Comparison of ENCODE assay signal across 32 cellular contexts in genomic region chr19:38412961-38413360, GRCh38. TPM values are rescaled to one million over a fixed set of nuclear protein-coding genes. Genes with fewer than 3 reads are reported as not detected.
DNase-seq lines count a peak whose midpoint lies in the region; ATAC-seq and TF ChIP-seq lines count a peak whose summit lies in the region.
"Had no signal": no experiment of that assay in that cellular context is flagged by ENCODE, and none has a peak within 500 bp of the region (broad histone marks: within the 10 kb centered on the region; RNA-seq: fewer than 3 reads in every experiment).

No MANE protein-coding gene starts in this region.

- H3K4me3 Mint-ChIP-seq in immature natural killer cell = no peak overlapping the region
- H3K4me3 Mint-ChIP-seq: CD4-positive, alpha-beta T cell; IgD-negative memory B cell had no signal

- peaks cover 12 to 13% of the 10 kb centered on the region in 2 donors for H3K4me1 Mint-ChIP-seq in immature natural killer cell

- POLR2A ChIA-PET in HEK293 (lab: Yijun Ruan, JAX) = interaction anchor here (0.8 to 1.1 kb wide), 3 partner anchors 10 to 39 kb away, joined by 3 to 4 read pairs (median 3); partner anchors contain the start of genes FAM98C and PSMD8

- no peak for ATAC-seq in GM18511 (IDR thresholded peaks at IDR 0.05; ENCODE audit: unreplicated experiment)
- no peak for ATAC-seq in GM18517 (IDR thresholded peaks at IDR 0.05; ENCODE audit: unreplicated experiment)
- ATAC-seq: A549, GM12878, Panc1 had no signal

- H3K27me3 Mint-ChIP-seq in immature natural killer cell (ENCODE audit: low read depth in 3 of 3) = peaks cover 0 to 5% (median 0%) of the 10 kb centered on the region in 3 donors
- H3K27me3 Mint-ChIP-seq: CD4-positive, alpha-beta T cell; IgD-negative memory B cell had no signal

- peaks cover 6% of the 10 kb centered on the region for H3K4me1 ChIP-seq in HEK293 (ENCODE audit: control insufficient read depth, insufficient read depth, low read length)

- no peaks in the 10 kb centered on the region for H3K27me3 ChIP-seq in WERI-Rb-1 (ENCODE audit: insufficient read depth, low read depth, severe bottlenecking)
- H3K27me3 ChIP-seq: BLaER1 treated with 17β-estradiol and CSF1 and Interleukin-3, amounts not matched to agents 10 nM and 100 nM had no signal

- TF ChIP-seq CTCF in HEK293 (tag by site-specific recombination; IDR thresholded peaks at IDR 0.05) (no peak), WERI-Rb-1 (IDR thresholded peaks at IDR 0.05; ENCODE audit: low read depth, low read length) (no peak)

- H3K27ac ChIP-seq in HEK293 (ENCODE audit: extremely low read depth, low read depth, low read length) (no peak overlapping the region), WERI-Rb-1 (peak overlapping the region; percentile 97)
- H3K27ac ChIP-seq: A549; BLaER1 treated with 17β-estradiol and CSF1 and Interleukin-3, amounts not matched to agents 10 nM and 100 nM; RWPE1; SK-N-MC had no signal

- H3K9me3 ChIP-seq in HEK293 (ENCODE audit: control insufficient read depth, insufficient read depth, low read depth, low read length) = no peaks in the 10 kb centered on the region
- peaks cover 4% of the 10 kb centered on the region for H3K9me3 ChIP-seq in WERI-Rb-1 (ENCODE audit: severe bottlenecking)
- H3K9me3 ChIP-seq: A549; BLaER1 treated with 17β-estradiol and CSF1 and Interleukin-3, amounts not matched to agents 10 nM and 100 nM; HAP-1 had no signal

- DNase-seq in OCI-M2 (lab: John Stamatoyannopoulos, UW; ENCODE audit: unreplicated experiment) (peak; percentile 95), WERI-Rb-1 (peak; percentile 90), immature natural killer cell (no peak), NCI-H1417 treated with DMSO at 0.1 percent for 48 hours (lab: John Stamatoyannopoulos, UW) (no peak)
- DNase-seq: AML-193; CD4-positive, alpha-beta T cell; COR-L47; DMS79; EL; GDM1; GOT3; NCI-H1048; NCI-H1436; NCI-H187; NCI-H2081 treated with DMSO at 0.1 percent for 48 hours; NCI-H2171; NCI-H226; NCI-H510A treated with DMSO at 0.1 percent for 48 hours; NK-92 treated with Interleukin-12 subunit alpha and Interleukin-12 subunit beta, amount 100 ng/mL, for 24 hours; SHP77; SW 1271 had no signal

- H3K4me3 ChIP-seq in HEK293 (ENCODE audit: low read depth, low read length) = no peak overlapping the region
- no peak overlapping the region; the same call in 1 of the 2 replicates for H3K4me3 ChIP-seq in WERI-Rb-1 (ENCODE audit: low read depth, low read length)
- H3K4me3 ChIP-seq: A549; BLaER1 treated with 17β-estradiol and CSF1 and Interleukin-3, amounts not matched to agents 10 nM and 100 nM; GM12878; HAP-1; SK-N-MC had no signal

- no peaks in the 10 kb centered on the region for H3K36me3 Mint-ChIP-seq in immature natural killer cell

- no peaks in the 10 kb centered on the region for H3K9me3 Mint-ChIP-seq in immature natural killer cell
- H3K9me3 Mint-ChIP-seq: CD4-positive, alpha-beta T cell; IgD-negative memory B cell had no signal

- H3K27ac Mint-ChIP-seq in immature natural killer cell = no peak overlapping the region
- H3K27ac Mint-ChIP-seq: CD4-positive, alpha-beta T cell; IgD-negative memory B cell had no signal

- CTCF ChIA-PET in HEK293 (lab: Yijun Ruan, JAX) = interaction anchor here (1.0 to 3.0 kb wide), 2 partner anchors 9 to 77 kb away, joined by 3 to 32 read pairs; partner anchors contain the start of genes CATSPERG and FAM98C

- H3K36me3 ChIP-seq in HEK293 (ENCODE audit: control insufficient read depth in 2 of 2, insufficient read depth in 1 of 2, low read length in 2 of 2) (peaks cover 0 to 8% of the 10 kb centered on the region in 2 experiments; a peak in 1 of 3 replicates), WERI-Rb-1 (no peaks in the 10 kb centered on the region; the same call in 1 of the 2 replicates)
- H3K36me3 ChIP-seq: HAP-1 had no signal

TF ChIP-seq in HEK293, 187 proteins besides CTCF, POLR2A, EP300 and RAD21 (continues in another document):
- TF ChIP-seq, protein P1, sequence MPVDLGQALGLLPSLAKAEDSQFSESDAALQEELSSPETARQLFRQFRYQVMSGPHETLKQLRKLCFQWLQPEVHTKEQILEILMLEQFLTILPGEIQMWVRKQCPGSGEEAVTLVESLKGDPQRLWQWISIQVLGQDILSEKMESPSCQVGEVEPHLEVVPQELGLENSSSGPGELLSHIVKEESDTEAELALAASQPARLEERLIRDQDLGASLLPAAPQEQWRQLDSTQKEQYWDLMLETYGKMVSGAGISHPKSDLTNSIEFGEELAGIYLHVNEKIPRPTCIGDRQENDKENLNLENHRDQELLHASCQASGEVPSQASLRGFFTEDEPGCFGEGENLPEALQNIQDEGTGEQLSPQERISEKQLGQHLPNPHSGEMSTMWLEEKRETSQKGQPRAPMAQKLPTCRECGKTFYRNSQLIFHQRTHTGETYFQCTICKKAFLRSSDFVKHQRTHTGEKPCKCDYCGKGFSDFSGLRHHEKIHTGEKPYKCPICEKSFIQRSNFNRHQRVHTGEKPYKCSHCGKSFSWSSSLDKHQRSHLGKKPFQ (tag by site-specific recombination; IDR thresholded peaks at IDR 0.05) = no peak
- TF ChIP-seq PRDM10 (tag by site-specific recombination; IDR thresholded peaks at IDR 0.05) (0 out of 2 replicates have a peak, but pooled peaks have one; percentile 20), ZNF768 (tag by site-specific recombination; IDR thresholded peaks at IDR 0.05) (no peak)
- TF ChIP-seq, protein P2, sequence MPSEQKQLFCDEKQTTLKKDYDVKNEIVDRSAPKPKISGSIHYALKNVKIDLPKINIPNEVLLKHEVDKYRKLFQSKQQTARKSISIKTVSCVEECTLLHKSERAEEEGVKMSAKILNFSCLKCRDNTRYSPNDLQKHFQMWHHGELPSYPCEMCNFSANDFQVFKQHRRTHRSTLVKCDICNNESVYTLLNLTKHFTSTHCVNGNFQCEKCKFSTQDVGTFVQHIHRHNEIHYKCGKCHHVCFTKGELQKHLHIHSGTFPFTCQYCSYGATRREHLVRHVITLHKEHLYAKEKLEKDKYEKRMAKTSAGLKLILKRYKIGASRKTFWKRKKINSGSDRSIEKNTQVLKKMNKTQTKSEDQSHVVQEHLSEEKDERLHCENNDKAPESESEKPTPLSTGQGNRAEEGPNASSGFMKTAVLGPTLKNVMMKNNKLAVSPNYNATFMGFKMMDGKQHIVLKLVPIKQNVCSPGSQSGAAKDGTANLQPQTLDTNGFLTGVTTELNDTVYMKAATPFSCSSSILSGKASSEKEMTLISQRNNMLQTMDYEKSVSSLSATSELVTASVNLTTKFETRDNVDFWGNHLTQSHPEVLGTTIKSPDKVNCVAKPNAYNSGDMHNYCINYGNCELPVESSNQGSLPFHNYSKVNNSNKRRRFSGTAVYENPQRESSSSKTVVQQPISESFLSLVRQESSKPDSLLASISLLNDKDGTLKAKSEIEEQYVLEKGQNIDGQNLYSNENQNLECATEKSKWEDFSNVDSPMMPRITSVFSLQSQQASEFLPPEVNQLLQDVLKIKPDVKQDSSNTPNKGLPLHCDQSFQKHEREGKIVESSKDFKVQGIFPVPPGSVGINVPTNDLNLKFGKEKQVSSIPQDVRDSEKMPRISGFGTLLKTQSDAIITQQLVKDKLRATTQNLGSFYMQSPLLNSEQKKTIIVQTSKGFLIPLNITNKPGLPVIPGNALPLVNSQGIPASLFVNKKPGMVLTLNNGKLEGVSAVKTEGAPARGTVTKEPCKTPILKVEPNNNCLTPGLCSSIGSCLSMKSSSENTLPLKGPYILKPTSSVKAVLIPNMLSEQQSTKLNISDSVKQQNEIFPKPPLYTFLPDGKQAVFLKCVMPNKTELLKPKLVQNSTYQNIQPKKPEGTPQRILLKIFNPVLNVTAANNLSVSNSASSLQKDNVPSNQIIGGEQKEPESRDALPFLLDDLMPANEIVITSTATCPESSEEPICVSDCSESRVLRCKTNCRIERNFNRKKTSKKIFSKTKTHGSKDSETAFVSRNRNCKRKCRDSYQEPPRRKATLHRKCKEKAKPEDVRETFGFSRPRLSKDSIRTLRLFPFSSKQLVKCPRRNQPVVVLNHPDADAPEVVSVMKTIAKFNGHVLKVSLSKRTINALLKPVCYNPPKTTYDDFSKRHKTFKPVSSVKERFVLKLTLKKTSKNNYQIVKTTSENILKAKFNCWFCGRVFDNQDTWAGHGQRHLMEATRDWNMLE (tag by site-specific recombination; conservative IDR thresholded peaks at IDR 0.05; ENCODE audit: low read depth) = no peak

RNA-seq across cellular contexts. Expression of gene FAM98C, which starts 10.1 kb away (rescaled TPM):
- 10 to 100 TPM; 15.7 to 29.9 (median 18.5) TPM for polyA plus RNA-seq in immature natural killer cell

RNA-seq across cellular contexts. Expression of gene RASGRP4, which starts 13.1 kb away (rescaled TPM):
- polyA plus RNA-seq in immature natural killer cell = under 1 TPM in 2 of 3 donors, not detected in 1; 0.20 to 0.78 TPM

RNA-seq across cellular contexts. Expression of gene RYR1, which starts 20.5 kb away (rescaled TPM):
- polyA plus RNA-seq in immature natural killer cell = under 1 TPM in 1 of 3 donors, not detected in 2; 0.04 TPM

RNA-seq across cellular contexts. Expression of gene SPRED3, which starts 24.5 kb away (rescaled TPM):
- polyA plus RNA-seq in immature natural killer cell = not detected
- polyA plus RNA-seq: IgD-negative memory B cell had no signal

RNA-seq across cellular contexts. Expression of gene GGN, which starts 25.1 kb away (rescaled TPM):
- not detected for polyA plus RNA-seq in immature natural killer cell
- polyA plus RNA-seq: GM12878, IgD-negative memory B cell had no signal

Comparison
In these comparisons a context has a peak if more than half of its experiments do, and no peak if none do; other contexts are left out.
1. DNase-seq: peak in OCI-M2 (single experiment) and WERI-Rb-1 (single experiment); none in immature natural killer cell (0 of 3) and NCI-H1417 treated with DMSO at 0.1 percent for 48 hours (single experiment).